ENCODE assay signal across 1 cellular context in genomic region chr6:11271228-11271627, GRCh38.
TF ChIP-seq lines count a peak whose summit lies in the region.

No MANE protein-coding gene starts in this region.

TF ChIP-seq in GM23338, 12 proteins besides CTCF, POLR2A, EP300 and RAD21:
- no peak for TF ChIP-seq ZNF331 (CRISPR knock-in tag; IDR thresholded peaks at IDR 0.05; ENCODE audit: low read depth)
- no peak for TF ChIP-seq CREB1 (CRISPR knock-in tag; IDR thresholded peaks at IDR 0.05; ENCODE audit: low read depth)
- no peak for TF ChIP-seq EZH2phosphoT487 (IDR thresholded peaks at IDR 0.05; ENCODE audit: unreplicated experiment)
- TF ChIP-seq ZNF462 (CRISPR knock-in tag; IDR thresholded peaks at IDR 0.05) = no peak
- TF ChIP-seq ETS1 (IDR thresholded peaks at IDR 0.05) = no peak
- no peak for TF ChIP-seq EZH2 (IDR thresholded peaks at IDR 0.05; ENCODE audit: low read depth, unreplicated experiment)
- TF ChIP-seq STAT1 (IDR thresholded peaks at IDR 0.05; ENCODE audit: unreplicated experiment) = no peak
- TF ChIP-seq REST (IDR thresholded peaks at IDR 0.05; ENCODE audit: unreplicated experiment) = no peak
- TF ChIP-seq NANOG (IDR thresholded peaks at IDR 0.05; ENCODE audit: borderline replicate concordance) = no peak
- TF ChIP-seq POLR2AphosphoS5 (IDR thresholded peaks at IDR 0.05; ENCODE audit: low read depth) = no peak
- no peak for TF ChIP-seq JUNB (IDR thresholded peaks at IDR 0.05; ENCODE audit: unreplicated experiment)
- no peak for TF ChIP-seq ZNF114 (CRISPR knock-in tag; IDR thresholded peaks at IDR 0.05)
TF ChIP-seq in GM23338: peak in this region for 0.
